In genomic region chr10:3391657-3392056, GRCh38 we compare ENCODE assay signal across 20 cellular contexts.
DNase-seq lines count a peak whose midpoint lies in the region; ATAC-seq, FAIRE-seq and TF ChIP-seq lines count a peak whose summit lies in the region.
"Had no signal": no experiment of that assay in that cellular context is flagged by ENCODE, and none has a peak within 500 bp of the region (broad histone marks: within the 10 kb centered on the region; RNA-seq: fewer than 3 reads in every experiment).

No MANE protein-coding gene starts in this region.

- no peak overlapping the region for H3K14ac ChIP-seq in mesenchymal stem cell (ENCODE audit: low read length in 2 of 2)

- no peaks in the 10 kb centered on the region for H3K4me1 ChIP-seq in HepG2 (ENCODE audit: insufficient read depth, low read length)
- H3K4me1 ChIP-seq in right lobe of liver: no peaks in the 10 kb centered on the region
- H3K4me1 ChIP-seq in mesenchymal stem cell (ENCODE audit: control insufficient read depth, insufficient read depth, low read depth, low read length): peaks cover 3% of the 10 kb centered on the region
- H3K4me1 ChIP-seq in esophagus muscularis mucosa: peaks cover 5 to 16% (median 11%) of the 10 kb centered on the region in 4 donors

- H3K4me3 Mint-ChIP-seq in HFFc6: no peak overlapping the region
- no peak overlapping the region for H3K4me3 Mint-ChIP-seq in stimulated activated effector memory CD8-positive, alpha-beta T cell treated with anti-CD3 and anti-CD28 coated beads, Interleukin-12 subunit alpha, Interleukin-12 subunit beta, amount 100 ng/mL, for 72 hours
- H3K4me3 Mint-ChIP-seq: CD4-positive, alpha-beta memory T cell; H9; IgD-negative memory B cell had no signal

- CTCF ChIA-PET in HepG2 (lab: Yijun Ruan, JAX; ENCODE audit: low intra/inter-chr PET ratio, low total read pairs): no interaction called here

- no peak for TF ChIP-seq CTCF in HepG2 (CRISPR knock-in tag; IDR thresholded peaks at IDR 0.05)
- TF ChIP-seq CTCF in right lobe of liver (IDR thresholded peaks at IDR 0.05): no peak
- no peak for TF ChIP-seq CTCF in HFFc6 (IDR thresholded peaks at IDR 0.05)
- no peak for TF ChIP-seq CTCF in fibroblast of mammary gland (conservative IDR thresholded peaks at IDR 0.05; ENCODE audit: control insufficient read depth, insufficient read depth, low read depth, low read length)
- no peak for TF ChIP-seq CTCF in esophagus muscularis mucosa (IDR thresholded peaks at IDR 0.05)

- no peak overlapping the region for H2BK5ac ChIP-seq in mesenchymal stem cell (ENCODE audit: low read depth, low read length, poor library complexity, severe bottlenecking)

- BruUV-seq in HepG2 (replicated peaks; lab: Mats Ljungman, UMichigan): no TSS peak

- FAIRE-seq in HepG2 (lab: Jason Lieb, UNC): no peak
- FAIRE-seq: A204.1, GM12892 had no signal

- no peak overlapping the region for H4K8ac ChIP-seq in mesenchymal stem cell (ENCODE audit: low read length)

- H3K9ac ChIP-seq in HepG2 (ENCODE audit: insufficient read depth, low read depth, low read length) (no peak overlapping the region), mesenchymal stem cell (ENCODE audit: low read length) (no peak overlapping the region)

- H3K4me3 ChIP-seq in HepG2 (replicated peaks in 1 of 3; ENCODE audit: insufficient read depth in 1 of 3, low read depth in 2 of 3, low read length in 3 of 3) (no peak overlapping the region), right lobe of liver (no peak overlapping the region), fibroblast of mammary gland (ENCODE audit: control insufficient read depth, low read depth, low read length) (no peak overlapping the region), mesenchymal stem cell (ENCODE audit: insufficient read depth in 1 of 2, low read depth in 1 of 2, low read length in 2 of 2) (no peak overlapping the region), esophagus muscularis mucosa (no peak overlapping the region)

- peaks cover 6% of the 10 kb centered on the region for H3K9me3 ChIP-seq in HepG2 (ENCODE audit: low read length)
- no peaks in the 10 kb centered on the region for H3K9me3 ChIP-seq in right lobe of liver
- peaks cover 3% of the 10 kb centered on the region for H3K9me3 ChIP-seq in mesenchymal stem cell (ENCODE audit: control insufficient read depth, low read length)
- peaks cover 0 to 3% (median 0%) of the 10 kb centered on the region in 4 donors for H3K9me3 ChIP-seq in esophagus muscularis mucosa
- H3K9me3 ChIP-seq: BE2C had no signal

- H3K27ac Mint-ChIP-seq in HFFc6: no peak overlapping the region
- no peak overlapping the region for H3K27ac Mint-ChIP-seq in stimulated activated effector memory CD8-positive, alpha-beta T cell treated with anti-CD3 and anti-CD28 coated beads, Interleukin-12 subunit alpha, Interleukin-12 subunit beta, amount 100 ng/mL, for 72 hours
- H3K27ac Mint-ChIP-seq: CD4-positive, alpha-beta memory T cell; H9; IgD-negative memory B cell had no signal

- POLR2A ChIA-PET in HepG2 (lab: Yijun Ruan, JAX): no interaction called here

- H3K79me2 ChIP-seq in HepG2 (ENCODE audit: insufficient read depth, low read length): no peaks in the 10 kb centered on the region

- in situ Hi-C loops in HepG2 (cut with HindIII; ENCODE audit: extremely low pct_ligation_motif_present, low pct_unique_long_range_greater_than_20kb): no loop called here

- no peak for TF ChIP-seq POLR2A in HepG2 (IDR thresholded peaks at IDR 0.05; ENCODE audit: insufficient read depth in 1 of 2, low read depth in 2 of 2, low read length in 2 of 2)
- TF ChIP-seq POLR2A in right lobe of liver (IDR thresholded peaks at IDR 0.05): no peak
- no peak for TF ChIP-seq POLR2A in esophagus muscularis mucosa (IDR thresholded peaks at IDR 0.05; ENCODE audit: low read depth)

- ATAC-seq in HepG2 (no peak), right lobe of liver (no peak)
- ATAC-seq in stimulated activated effector memory CD8-positive, alpha-beta T cell treated with anti-CD3 and anti-CD28 coated beads, Interleukin-12 subunit alpha, Interleukin-12 subunit beta, amount 100 ng/mL, for 72 hours: no peak

- H3K27me3 ChIP-seq in HepG2 (ENCODE audit: control insufficient read depth in 1 of 2, insufficient read depth in 2 of 2, low read length in 2 of 2) (peaks cover 6 to 27% of the 10 kb centered on the region in 2 experiments; a peak in 4 of 5 replicates), right lobe of liver (no peaks in the 10 kb centered on the region), mesenchymal stem cell (ENCODE audit: control insufficient read depth in 1 of 2, insufficient read depth in 1 of 2, low read length in 2 of 2) (peaks cover 0 to 2% of the 10 kb centered on the region in 2 experiments), esophagus muscularis mucosa (no peaks in the 10 kb centered on the region)
- H3K27me3 ChIP-seq: BE2C had no signal

- peaks cover 9% of the 10 kb centered on the region for H3K9me3 Mint-ChIP-seq in HFFc6
- peaks cover 5% of the 10 kb centered on the region for H3K9me3 Mint-ChIP-seq in stimulated activated effector memory CD8-positive, alpha-beta T cell treated with anti-CD3 and anti-CD28 coated beads, Interleukin-12 subunit alpha, Interleukin-12 subunit beta, amount 100 ng/mL, for 72 hours

- H2AFZ ChIP-seq in HepG2 (ENCODE audit: low read length): no peak overlapping the region
- no peak overlapping the region for H2AFZ ChIP-seq in mesenchymal stem cell (ENCODE audit: low read depth, low read length)

- H3K4me1 Mint-ChIP-seq in HFFc6 (ENCODE audit: low read depth): peaks cover 31% of the 10 kb centered on the region
- H3K4me1 Mint-ChIP-seq in stimulated activated effector memory CD8-positive, alpha-beta T cell treated with anti-CD3 and anti-CD28 coated beads, Interleukin-12 subunit alpha, Interleukin-12 subunit beta, amount 100 ng/mL, for 72 hours: no peaks in the 10 kb centered on the region

- no peak overlapping the region for H2BK120ac ChIP-seq in mesenchymal stem cell (ENCODE audit: low read depth, low read length)

- H3K79me1 ChIP-seq in mesenchymal stem cell (replicated peaks; ENCODE audit: low read length, poor library complexity, severe bottlenecking): no peaks in the 10 kb centered on the region

- no peak for TF ChIP-seq EP300 in HepG2 (IDR thresholded peaks at IDR 0.05; ENCODE audit: low read depth in 2 of 2, low read length in 2 of 2)
- TF ChIP-seq EP300 in HepG2 (CRISPR knock-in tag; IDR thresholded peaks at IDR 0.05; ENCODE audit: borderline replicate concordance): no peak
- TF ChIP-seq EP300 in esophagus muscularis mucosa (IDR thresholded peaks at IDR 0.05): no peak

- H3K27ac ChIP-seq in HepG2 (ENCODE audit: extremely low read length, insufficient read depth, low read length): no peak overlapping the region
- H3K27ac ChIP-seq in right lobe of liver: no peak overlapping the region
- no peak overlapping the region for H3K27ac ChIP-seq in mesenchymal stem cell (ENCODE audit: low read length, poor library complexity, severe bottlenecking)
- H3K27ac ChIP-seq in esophagus muscularis mucosa (replicated peaks in 1 of 4): no peak overlapping the region
- H3K27ac ChIP-seq: C4-2B, HL-60 had no signal

- H3K4ac ChIP-seq in mesenchymal stem cell (ENCODE audit: low read depth in 1 of 2, low read length in 2 of 2): no peak overlapping the region

- no peak overlapping the region for H2AK5ac ChIP-seq in mesenchymal stem cell (ENCODE audit: low read length, severe bottlenecking)

- no peak overlapping the region for H3K4me2 ChIP-seq in HepG2 (ENCODE audit: low read depth, low read length)
- no peak overlapping the region for H3K4me2 ChIP-seq in mesenchymal stem cell (ENCODE audit: low read length, poor library complexity, severe bottlenecking)

- no peak overlapping the region for H2BK12ac ChIP-seq in mesenchymal stem cell (ENCODE audit: low read length in 2 of 2)

- no peak overlapping the region for H4K91ac ChIP-seq in mesenchymal stem cell (ENCODE audit: low read length)

- H4K20me1 ChIP-seq in HepG2 (ENCODE audit: insufficient read depth, low read length): no peaks in the 10 kb centered on the region

- H3K36me3 Mint-ChIP-seq in HFFc6 (ENCODE audit: low read depth): peaks cover 8% of the 10 kb centered on the region
- no peaks in the 10 kb centered on the region for H3K36me3 Mint-ChIP-seq in stimulated activated effector memory CD8-positive, alpha-beta T cell treated with anti-CD3 and anti-CD28 coated beads, Interleukin-12 subunit alpha, Interleukin-12 subunit beta, amount 100 ng/mL, for 72 hours
- H3K36me3 Mint-ChIP-seq: CD4-positive, alpha-beta memory T cell had no signal

- no peak overlapping the region for H3K23ac ChIP-seq in mesenchymal stem cell (ENCODE audit: low read length in 2 of 2)

- H3K27me3 Mint-ChIP-seq in HFFc6 (ENCODE audit: insufficient read depth): peaks cover 13% of the 10 kb centered on the region

- DNase-seq in HepG2 (ENCODE audit: low spot score) (no peak), right lobe of liver (no peak), HFFc6 (peak; percentile 18), fibroblast of mammary gland (ENCODE audit: low read depth) (peak; percentile 19), mesenchymal stem cell (peak; percentile 31), midbrain (lab: John Stamatoyannopoulos, UW) (no peak), esophagus muscularis mucosa (ENCODE audit: extremely low spot score) (no peak)
- no peak for DNase-seq in stimulated activated effector memory CD8-positive, alpha-beta T cell treated with anti-CD3 and anti-CD28 coated beads, Interleukin-12 subunit alpha, Interleukin-12 subunit beta, amount 100 ng/mL, for 72 hours (ENCODE audit: low spot score in 2 of 2)
- DNase-seq: BE2C; CD4-positive, alpha-beta memory T cell; DMS79; EL; GDM1; GOT3; H9 had no signal

- no peak for TF ChIP-seq RAD21 in HepG2 (CRISPR knock-in tag; IDR thresholded peaks at IDR 0.05)

- intact Hi-C loops in HepG2 (cut with micrococcal nuclease; ENCODE audit: unreplicated experiment): no loop called here
- intact Hi-C loops in right lobe of liver (cut with DNase I): no loop called here
- intact Hi-C loops in esophagus muscularis mucosa (cut with DNase I): no loop called here

- 0% methylated on average over 1 of the region's 1 CpG for WGBS in HepG2 (ENCODE audit: low lambda C conversion rate)
- WGBS in right lobe of liver (ENCODE audit: insufficient coverage, low coverage, low lambda C conversion rate, missing lambda C conversion rate): 33% methylated on average over 1 of the region's 1 CpG
- no CpG with 5 or more reads among the region's 1 CpG for WGBS in mesenchymal stem cell
- WGBS in esophagus muscularis mucosa: 81% methylated on average over 1 of the region's 1 CpG

- no peak overlapping the region for H2BK15ac ChIP-seq in mesenchymal stem cell (ENCODE audit: low read depth, poor library complexity, severe bottlenecking)

- H3K36me3 ChIP-seq in HepG2 (replicated peaks in 1 of 2; ENCODE audit: control insufficient read depth in 1 of 2, insufficient read depth in 2 of 2, low read length in 2 of 2) (no peaks in the 10 kb centered on the region), right lobe of liver (no peaks in the 10 kb centered on the region), mesenchymal stem cell (ENCODE audit: control insufficient read depth in 1 of 2, insufficient read depth in 2 of 2, low read depth in 1 of 2, low read length in 2 of 2) (no peaks in the 10 kb centered on the region), esophagus muscularis mucosa (no peaks in the 10 kb centered on the region)
- H3K36me3 ChIP-seq: BE2C had no signal

- no peak overlapping the region for H3K18ac ChIP-seq in mesenchymal stem cell (ENCODE audit: low read depth in 1 of 2, low read length in 2 of 2)

TF ChIP-seq in HepG2, 621 proteins besides CTCF, POLR2A, EP300 and RAD21 (continues in another document):
- no peak for TF ChIP-seq ARID2 (CRISPR knock-in tag; IDR thresholded peaks at IDR 0.05; ENCODE audit: borderline replicate concordance)

Comparison
In these comparisons a context has a peak if more than half of its experiments do, and no peak if none do; other contexts are left out.
1. DNase-seq: peak in HFFc6 (single experiment), fibroblast of mammary gland (single experiment) and mesenchymal stem cell (single experiment); none in HepG2 (single experiment), right lobe of liver (0 of 3), midbrain (single experiment), stimulated activated effector memory CD8-positive, alpha-beta T cell treated with anti-CD3 and anti-CD28 coated beads, Interleukin-12 subunit alpha, Interleukin-12 subunit beta, amount 100 ng/mL, for 72 hours (0 of 2) and esophagus muscularis mucosa (single experiment).